11 cellular contexts compared by ENCODE assay signal in genomic region chr15:92979011-92979701, GRCh38.
A peak's percentile ranks its signal among the peaks of the same experiment; 100 is the strongest.
DNase-seq lines count a peak whose midpoint lies in the region; ATAC-seq lines count a peak whose summit lies in the region.
"Had no signal": no experiment of that assay in that cellular context is flagged by ENCODE, and none has a peak within 500 bp of the region (broad histone marks: within the 10 kb centered on the region; RNA-seq: fewer than 3 reads in every experiment).

No MANE protein-coding gene starts in this region.

- intact Hi-C loops in activated CD4-positive, alpha-beta T cell treated with anti-CD3 and anti-CD28 coated beads for 36 hours (cut with DNase I, micrococcal nuclease) = no loop called here

- peaks cover 42% of the 10 kb centered on the region for H3K36me3 Mint-ChIP-seq in activated CD4-positive, alpha-beta T cell treated with anti-CD3 and anti-CD28 coated beads for 36 hours (ENCODE audit: low read depth)

- H3K27ac Mint-ChIP-seq in activated CD4-positive, alpha-beta T cell treated with anti-CD3 and anti-CD28 coated beads for 36 hours = peak overlapping the region; percentile 44

- H3K4me1 Mint-ChIP-seq in activated CD4-positive, alpha-beta T cell treated with anti-CD3 and anti-CD28 coated beads for 36 hours = peaks cover 8% of the 10 kb centered on the region

- H3K4me3 Mint-ChIP-seq in activated CD4-positive, alpha-beta T cell treated with anti-CD3 and anti-CD28 coated beads for 36 hours = no peak overlapping the region

- no peak for DNase-seq in activated CD4-positive, alpha-beta T cell treated with anti-CD3 and anti-CD28 coated beads for 36 hours
- no peak for DNase-seq in activated CD4-positive, alpha-beta T cell treated with anti-CD3 and anti-CD28 coated beads, Interleukin-2, amount 50 U/mL, for 4 hours
- DNase-seq in NCI-H226 (peak; percentile 34), epithelial cell of prostate (ENCODE audit: low read depth, low spot score) (no peak), renal cortical epithelial cell (ENCODE audit: low read depth) (peak; percentile 26), germinal center (ENCODE audit: low spot score) (no peak)
- DNase-seq: dorsolateral prefrontal cortex, NCI-H2081, Peyer's patch had no signal

- peak overlapping the region; percentile 86 for H3K27ac ChIP-seq in epithelial cell of prostate

- ATAC-seq in activated CD4-positive, alpha-beta T cell treated with anti-CD3 and anti-CD28 coated beads for 36 hours = no peak
- ATAC-seq in HG03457 (IDR thresholded peaks at IDR 0.05; ENCODE audit: unreplicated experiment) (no peak), HG03045 (IDR thresholded peaks at IDR 0.05; ENCODE audit: unreplicated experiment) (no peak)

- POLR2A ChIA-PET in activated CD4-positive, alpha-beta T cell treated with anti-CD3 and anti-CD28 coated beads for 36 hours (lab: Charles Lee) = interaction anchor here (0.9 kb wide), 1 partner anchor 12 kb away, joined by 3 read pairs; no protein-coding TSS in a partner anchor

- CTCF ChIA-PET in activated CD4-positive, alpha-beta T cell treated with anti-CD3 and anti-CD28 coated beads for 36 hours (lab: Charles Lee) = interaction anchor here (0.9 to 1.3 kb wide), 3 partner anchors 9 to 22 kb away, joined by 3 to 4 read pairs (median 3); no protein-coding TSS in a partner anchor

- no peaks in the 10 kb centered on the region for H3K27me3 Mint-ChIP-seq in activated CD4-positive, alpha-beta T cell treated with anti-CD3 and anti-CD28 coated beads for 36 hours

- no peaks in the 10 kb centered on the region for H3K9me3 Mint-ChIP-seq in activated CD4-positive, alpha-beta T cell treated with anti-CD3 and anti-CD28 coated beads for 36 hours (ENCODE audit: low read depth)

Comparison
In these comparisons a context has a peak if more than half of its experiments do, and no peak if none do; other contexts are left out.
1. DNase-seq: peak in NCI-H226 (single experiment) and renal cortical epithelial cell (single experiment); none in activated CD4-positive, alpha-beta T cell treated with anti-CD3 and anti-CD28 coated beads for 36 hours (single experiment), activated CD4-positive, alpha-beta T cell treated with anti-CD3 and anti-CD28 coated beads, Interleukin-2, amount 50 U/mL, for 4 hours (0 of 2), epithelial cell of prostate (single experiment) and germinal center (single experiment).